ENCODE assay signal across 8 cellular contexts in the genomic region with DNA sequence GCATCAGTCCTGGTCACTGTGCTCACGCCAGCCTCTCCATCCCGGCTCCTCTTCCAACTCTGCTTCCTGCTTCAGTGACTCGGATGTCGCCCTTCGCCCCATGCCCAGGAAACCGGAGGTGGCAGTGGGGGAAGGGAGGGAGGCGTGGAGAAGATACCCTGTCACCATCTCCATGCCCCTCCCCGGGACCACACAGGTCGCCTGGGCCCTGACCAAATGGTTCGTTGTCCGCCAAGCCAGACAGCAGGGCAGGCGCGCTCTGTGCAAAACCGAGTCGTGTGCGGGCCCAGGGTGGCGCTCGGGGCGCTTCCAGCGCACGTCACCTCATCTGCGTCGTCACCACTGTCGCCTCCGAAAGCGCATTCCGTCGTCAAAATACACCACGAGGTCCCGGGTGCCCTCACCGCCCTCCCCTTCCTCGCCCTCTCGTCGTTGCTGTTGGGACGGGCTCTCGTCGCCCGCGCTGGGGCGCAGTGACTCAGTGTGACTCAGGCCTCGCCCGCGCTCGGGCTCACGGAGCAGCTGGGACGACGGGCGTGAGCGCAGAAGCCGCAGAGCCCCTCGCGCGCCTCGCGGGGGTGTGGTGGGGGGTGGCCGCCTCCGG. TPM values are rescaled to one million over a fixed set of nuclear protein-coding genes. Genes with fewer than 3 reads are reported as not detected.
A peak's percentile ranks its signal among the peaks of the same experiment; 100 is the strongest.
DNase-seq lines count a peak whose midpoint lies in the region; ATAC-seq and TF ChIP-seq lines count a peak whose summit lies in the region.

No MANE protein-coding gene starts in this region.

- no peaks in the 10 kb centered on the region for H3K9me3 Mint-ChIP-seq in T-helper 2 cell treated with Interferon-gamma antibody and Interleukin-4, amounts not matched to agents 5 μg/mL and 100 μg/mL, for 36 hours

- H3K4me3 ChIP-seq in ascending aorta, result peak overlapping the region; percentile 40 to 49
- peak overlapping the region; percentile 43 for H3K4me3 ChIP-seq in iPS-18c (ENCODE audit: insufficient read depth, low read depth, low read length)
- H3K4me3 ChIP-seq in spleen, result peak overlapping the region in 7 of 8 donors; percentile 20 to 69 (median 38)

- intact Hi-C loops in ascending aorta (cut with DNase I) (no loop called here), spleen (cut with DNase I; ENCODE audit: low total_unique reads) (no loop called here)

- H3K36me3 Mint-ChIP-seq in T-helper 2 cell treated with Interferon-gamma antibody and Interleukin-4, amounts not matched to agents 5 μg/mL and 100 μg/mL, for 36 hours (ENCODE audit: low read depth), result peaks cover 7% of the 10 kb centered on the region

- 4 to 10% (median 6%) methylated on average over 38 to 57 of the region's 57 CpGs for WGBS in spleen, 5 donors

- H3K27ac ChIP-seq in ascending aorta (no peak overlapping the region), spleen (peak overlapping the region in 3 of 8 donors; percentile 26 to 43 (median 33))

- no peaks in the 10 kb centered on the region for H3K36me3 ChIP-seq in ascending aorta
- H3K36me3 ChIP-seq in spleen, result no peaks in the 10 kb centered on the region

- H3K27me3 Mint-ChIP-seq in T-helper 2 cell treated with Interferon-gamma antibody and Interleukin-4, amounts not matched to agents 5 μg/mL and 100 μg/mL, for 36 hours (ENCODE audit: low read depth), result peaks cover 32% of the 10 kb centered on the region

- H3K4me3 Mint-ChIP-seq in T-helper 2 cell treated with Interferon-gamma antibody and Interleukin-4, amounts not matched to agents 5 μg/mL and 100 μg/mL, for 36 hours, result peak overlapping the region; percentile 72

- H3K27me3 ChIP-seq in ascending aorta (no peaks in the 10 kb centered on the region), spleen (replicated peaks in 1 of 7) (peaks cover 0 to 40% (median 21%) of the 10 kb centered on the region in 7 donors)

- peaks cover 17% of the 10 kb centered on the region for H3K4me1 Mint-ChIP-seq in T-helper 2 cell treated with Interferon-gamma antibody and Interleukin-4, amounts not matched to agents 5 μg/mL and 100 μg/mL, for 36 hours (ENCODE audit: low read depth)

- H3K27ac Mint-ChIP-seq in T-helper 2 cell treated with Interferon-gamma antibody and Interleukin-4, amounts not matched to agents 5 μg/mL and 100 μg/mL, for 36 hours, result peak overlapping the region; percentile 26

- no peak for TF ChIP-seq CTCF in ascending aorta (IDR thresholded peaks at IDR 0.05)
- TF ChIP-seq CTCF in spleen (IDR thresholded peaks at IDR 0.05 in 8 of 11, conservative IDR thresholded peaks at IDR 0.05 in 3 of 11), result no peak

- H3K9me3 ChIP-seq in ascending aorta (no peaks in the 10 kb centered on the region), iPS-18c (ENCODE audit: control insufficient read depth, insufficient read depth, low read length) (no peaks in the 10 kb centered on the region), spleen (no peaks in the 10 kb centered on the region)

- TF ChIP-seq POLR2A in spleen (IDR thresholded peaks at IDR 0.05), result no peak

- ATAC-seq in GM21423 (IDR thresholded peaks at IDR 0.05; ENCODE audit: unreplicated experiment) (no peak), HG02840 (IDR thresholded peaks at IDR 0.05; ENCODE audit: low FRiP score, unreplicated experiment) (no peak), GM21447 (IDR thresholded peaks at IDR 0.05; ENCODE audit: unreplicated experiment) (no peak)

- DNase-seq in GOT3 (lab: John Stamatoyannopoulos, UW) (peak; percentile 26), ascending aorta (ENCODE audit: low spot score in 2 of 2) (peak in 1 of 2 donors; percentile 84), spleen (peak; percentile 81)
- peak; percentile 85 for DNase-seq in T-helper 2 cell treated with Interferon-gamma antibody and Interleukin-4, amounts not matched to agents 5 μg/mL and 100 μg/mL, for 36 hours (ENCODE audit: low spot score)

- H3K4me1 ChIP-seq in ascending aorta (peaks cover 3 to 5% of the 10 kb centered on the region in 2 donors), spleen (peaks cover 9 to 36% (median 18%) of the 10 kb centered on the region in 6 donors)

RNA-seq across cellular contexts. Expression of a gene that starts 39.2 kb away (rescaled TPM):
- total RNA-seq in ascending aorta, result 1.5 TPM
- 10 to 100 TPM in 6 of 7 donors, 1 to 10 TPM in 1; 9.4 to 34.4 (median 12.9) TPM for total RNA-seq in spleen
- 1 to 10 TPM; 1.6 to 3.1 (median 1.8) TPM for polyA plus RNA-seq in spleen

RNA-seq across cellular contexts. Expression of a gene that starts 56.4 kb away (rescaled TPM):
- total RNA-seq in ascending aorta (not detected), spleen (1 to 10 TPM in 6 of 7 donors, under 1 TPM in 1; 0.98 to 8.3 (median 4.9) TPM)
- 1 to 10 TPM; 1.1 to 5.6 (median 4.2) TPM for polyA plus RNA-seq in spleen
